In genomic region chr11:77470504-77470903, GRCh38 we compare ENCODE assay signal across 14 cellular contexts. TPM values are rescaled to one million over a fixed set of nuclear protein-coding genes. Genes with fewer than 3 reads are reported as not detected.
A peak's percentile ranks its signal among the peaks of the same experiment; 100 is the strongest.
DNase-seq lines count a peak whose midpoint lies in the region; ATAC-seq and TF ChIP-seq lines count a peak whose summit lies in the region.
"Had no signal": no experiment of that assay in that cellular context is flagged by ENCODE, and none has a peak within 500 bp of the region (broad histone marks: within the 10 kb centered on the region; RNA-seq: fewer than 3 reads in every experiment).

No MANE protein-coding gene starts in this region.

- WGBS in transverse colon (ENCODE audit: low coverage in 1 of 2), 2 donors, result 47 to 54% methylated on average over 2 of the region's 2 CpGs

- H3K36me3 Mint-ChIP-seq in activated CD8-positive, alpha-beta T cell treated with anti-CD3 and anti-CD28 coated beads, Interleukin-2, amount 10 ng/mL, durations not matched to agents 7 days and 5 days (ENCODE audit: low read depth), result no peaks in the 10 kb centered on the region
- H3K36me3 Mint-ChIP-seq in activated CD8-positive, alpha-beta T cell treated with anti-CD3 and anti-CD28 coated beads for 36 hours (ENCODE audit: low read depth), result no peaks in the 10 kb centered on the region
- no peaks in the 10 kb centered on the region for H3K36me3 Mint-ChIP-seq in WTC11

- CTCF ChIA-PET in activated CD8-positive, alpha-beta T cell treated with anti-CD3 and anti-CD28 coated beads, Interleukin-2, amount 10 ng/mL, durations not matched to agents 7 days and 5 days (lab: Charles Lee), result interaction anchor here (0.7 to 3.1 kb wide), 15 partner anchors 9 to 379 kb away, joined by 3 to 46 read pairs (median 4); no protein-coding TSS in a partner anchor
- CTCF ChIA-PET in activated CD8-positive, alpha-beta T cell treated with anti-CD3 and anti-CD28 coated beads for 36 hours (lab: Charles Lee), result interaction anchor here (0.7 to 2.6 kb wide), 10 partner anchors 9 to 185 kb away, joined by 3 to 8 read pairs (median 4); no protein-coding TSS in a partner anchor
- CTCF ChIA-PET in WTC11 (lab: Charles Lee), result interaction anchor here (0.6 to 3.0 kb wide), 17 partner anchors 9 to 274 kb away, joined by 3 to 28 read pairs (median 6); partner anchors contain the start of gene AQP11

- peak overlapping the region; percentile 89 to 94 (median 91) for H3K27ac ChIP-seq in transverse colon
- H3K27ac ChIP-seq: A549, epithelial cell of prostate, SJSA1, tibial nerve had no signal

- H3K9me3 ChIP-seq in transverse colon, result no peaks in the 10 kb centered on the region
- H3K9me3 ChIP-seq: A549, SJSA1, tibial nerve had no signal

- ATAC-seq in activated CD8-positive, alpha-beta T cell treated with anti-CD3 and anti-CD28 coated beads, Interleukin-2, amount 10 ng/mL, durations not matched to agents 7 days and 5 days, result no peak
- ATAC-seq in activated CD8-positive, alpha-beta T cell treated with anti-CD3 and anti-CD28 coated beads for 36 hours, result no peak
- peak; percentile 46 for ATAC-seq in HG03103 (IDR thresholded peaks at IDR 0.05; ENCODE audit: low read depth, unreplicated experiment)
- peak; percentile 3; the same call in 1 of the 2 replicates for ATAC-seq in WTC11
- no peak for ATAC-seq in stimulated activated naive CD8-positive, alpha-beta T cell treated with anti-CD3 and anti-CD28 coated beads, Interleukin-15, amount 100 ng/mL, for 72 hours
- ATAC-seq: A549 had no signal

- intact Hi-C loops in activated CD8-positive, alpha-beta T cell treated with anti-CD3 and anti-CD28 coated beads for 36 hours (cut with micrococcal nuclease), result no loop called here
- intact Hi-C loops in transverse colon (cut with DNase I; ENCODE audit: low total_unique reads), result no loop called here

- peaks cover 29% of the 10 kb centered on the region for H3K27me3 Mint-ChIP-seq in activated CD8-positive, alpha-beta T cell treated with anti-CD3 and anti-CD28 coated beads, Interleukin-2, amount 10 ng/mL, durations not matched to agents 7 days and 5 days (ENCODE audit: low read depth)
- peaks cover 14% of the 10 kb centered on the region for H3K27me3 Mint-ChIP-seq in activated CD8-positive, alpha-beta T cell treated with anti-CD3 and anti-CD28 coated beads for 36 hours
- H3K27me3 Mint-ChIP-seq in WTC11 (ENCODE audit: low read depth), result no peaks in the 10 kb centered on the region; the same call in 1 of the 2 replicates
- H3K27me3 Mint-ChIP-seq in stimulated activated naive CD8-positive, alpha-beta T cell treated with anti-CD3 and anti-CD28 coated beads, Interleukin-15, amount 100 ng/mL, for 72 hours, result peaks cover 7% of the 10 kb centered on the region

- H3K4me3 Mint-ChIP-seq in activated CD8-positive, alpha-beta T cell treated with anti-CD3 and anti-CD28 coated beads, Interleukin-2, amount 10 ng/mL, durations not matched to agents 7 days and 5 days, result peak overlapping the region; percentile 15
- no peak overlapping the region for H3K4me3 Mint-ChIP-seq in activated CD8-positive, alpha-beta T cell treated with anti-CD3 and anti-CD28 coated beads for 36 hours
- H3K4me3 Mint-ChIP-seq in WTC11, result peak overlapping the region; percentile 90
- no peak overlapping the region for H3K4me3 Mint-ChIP-seq in stimulated activated naive CD8-positive, alpha-beta T cell treated with anti-CD3 and anti-CD28 coated beads, Interleukin-15, amount 100 ng/mL, for 72 hours

- no peak for TF ChIP-seq CTCF in activated CD8-positive, alpha-beta T cell treated with anti-CD3 and anti-CD28 coated beads for 36 hours (IDR thresholded peaks at IDR 0.05)
- TF ChIP-seq CTCF in WTC11 (IDR thresholded peaks at IDR 0.05) (no peak), transverse colon (IDR thresholded peaks at IDR 0.05) (no peak)

- H3K4me3 ChIP-seq in transverse colon, result no peak overlapping the region
- H3K4me3 ChIP-seq: A549, SJSA1, tibial nerve had no signal

- peaks cover 5 to 63% (median 38%) of the 10 kb centered on the region in 4 donors for H3K4me1 ChIP-seq in transverse colon
- H3K4me1 ChIP-seq: SJSA1 had no signal

- no peaks in the 10 kb centered on the region for H3K36me3 ChIP-seq in transverse colon
- H3K36me3 ChIP-seq: SJSA1, tibial nerve had no signal

- in situ Hi-C loops in transverse colon (cut with MboI; ENCODE audit: low pct_ligation_motif_present in 1 of 4, low pct_unique_long_range_greater_than_20kb in 1 of 4, low sequenced_read_pairs in 3 of 4), result no loop called here

- POLR2A ChIA-PET in activated CD8-positive, alpha-beta T cell treated with anti-CD3 and anti-CD28 coated beads, Interleukin-2, amount 10 ng/mL, durations not matched to agents 7 days and 5 days (lab: Charles Lee), result interaction anchor here (1.6 kb wide), 1 partner anchor 59 kb away, joined by 6 read pairs; no protein-coding TSS in a partner anchor
- POLR2A ChIA-PET in activated CD8-positive, alpha-beta T cell treated with anti-CD3 and anti-CD28 coated beads for 36 hours (lab: Charles Lee), result interaction anchor here (0.7 to 1.0 kb wide), 2 partner anchors 13 to 59 kb away, joined by 3 read pairs; no protein-coding TSS in a partner anchor
- POLR2A ChIA-PET in WTC11 (lab: Charles Lee), result interaction anchor here (1.0 to 1.6 kb wide), 2 partner anchors 21 to 58 kb away, joined by 3 to 4 read pairs; no protein-coding TSS in a partner anchor

- DNase-seq in activated CD8-positive, alpha-beta T cell treated with anti-CD3 and anti-CD28 coated beads, Interleukin-2, amount 10 ng/mL, durations not matched to agents 7 days and 5 days, result no peak
- DNase-seq in activated CD8-positive, alpha-beta T cell treated with anti-CD3 and anti-CD28 coated beads for 36 hours, result no peak
- DNase-seq in WTC11 (ENCODE audit: low spot score) (no peak), transverse colon (no peak), midbrain (lab: John Stamatoyannopoulos, UW) (no peak)
- no peak for DNase-seq in stimulated activated CD4-positive, alpha-beta T cell treated with anti-CD3 and anti-CD28 coated beads, Interleukin-4, amount 100 ng/mL, for 4 hours
- DNase-seq in stimulated activated naive CD8-positive, alpha-beta T cell treated with anti-CD3 and anti-CD28 coated beads, Interleukin-15, amount 100 ng/mL, for 72 hours, result no peak
- DNase-seq: aorta, NCI-H2227 treated with DMSO at 0.1 percent for 48 hours had no signal

- H3K27ac Mint-ChIP-seq in activated CD8-positive, alpha-beta T cell treated with anti-CD3 and anti-CD28 coated beads, Interleukin-2, amount 10 ng/mL, durations not matched to agents 7 days and 5 days, result peak overlapping the region; percentile 7
- no peak overlapping the region for H3K27ac Mint-ChIP-seq in activated CD8-positive, alpha-beta T cell treated with anti-CD3 and anti-CD28 coated beads for 36 hours
- H3K27ac Mint-ChIP-seq in WTC11, result peak overlapping the region; percentile 96
- H3K27ac Mint-ChIP-seq in stimulated activated naive CD8-positive, alpha-beta T cell treated with anti-CD3 and anti-CD28 coated beads, Interleukin-15, amount 100 ng/mL, for 72 hours, result no peak overlapping the region

- no peak for TF ChIP-seq EP300 in transverse colon (IDR thresholded peaks at IDR 0.05; ENCODE audit: low read depth)

- no peaks in the 10 kb centered on the region for H3K9me3 Mint-ChIP-seq in activated CD8-positive, alpha-beta T cell treated with anti-CD3 and anti-CD28 coated beads, Interleukin-2, amount 10 ng/mL, durations not matched to agents 7 days and 5 days (ENCODE audit: insufficient read depth)
- H3K9me3 Mint-ChIP-seq in activated CD8-positive, alpha-beta T cell treated with anti-CD3 and anti-CD28 coated beads for 36 hours, result no peaks in the 10 kb centered on the region
- H3K9me3 Mint-ChIP-seq in WTC11, result no peaks in the 10 kb centered on the region
- no peaks in the 10 kb centered on the region for H3K9me3 Mint-ChIP-seq in stimulated activated naive CD8-positive, alpha-beta T cell treated with anti-CD3 and anti-CD28 coated beads, Interleukin-15, amount 100 ng/mL, for 72 hours

- TF ChIP-seq POLR2A in transverse colon (IDR thresholded peaks at IDR 0.05), result no peak

- H3K27me3 ChIP-seq in transverse colon, result no peaks in the 10 kb centered on the region
- H3K27me3 ChIP-seq: SJSA1, tibial nerve had no signal

- peaks cover 34% of the 10 kb centered on the region for H3K4me1 Mint-ChIP-seq in activated CD8-positive, alpha-beta T cell treated with anti-CD3 and anti-CD28 coated beads, Interleukin-2, amount 10 ng/mL, durations not matched to agents 7 days and 5 days (ENCODE audit: low read depth)
- H3K4me1 Mint-ChIP-seq in activated CD8-positive, alpha-beta T cell treated with anti-CD3 and anti-CD28 coated beads for 36 hours (ENCODE audit: low read depth), result peaks cover 17% of the 10 kb centered on the region
- H3K4me1 Mint-ChIP-seq in WTC11, result peaks cover 77% of the 10 kb centered on the region
- H3K4me1 Mint-ChIP-seq in stimulated activated naive CD8-positive, alpha-beta T cell treated with anti-CD3 and anti-CD28 coated beads, Interleukin-15, amount 100 ng/mL, for 72 hours, result peaks cover 20% of the 10 kb centered on the region

TF ChIP-seq in WTC11, 78 proteins besides CTCF, POLR2A, EP300 and RAD21:
- TF ChIP-seq ZNF416 (CRISPR knock-in tag; IDR thresholded peaks at IDR 0.05) (no peak), FOXP4 (CRISPR knock-in tag; IDR thresholded peaks at IDR 0.05) (peak; percentile 28; the same call in 1 of the 2 replicates)

RNA-seq across cellular contexts. Expression of gene PAK1, which starts 3.4 kb away (rescaled TPM):
- total RNA-seq in activated CD8-positive, alpha-beta T cell treated with anti-CD3 and anti-CD28 coated beads, Interleukin-2, amount 10 ng/mL, durations not matched to agents 7 days and 5 days, result 10 to 100 TPM; 85.7 to 91.5 TPM
- total RNA-seq in activated CD8-positive, alpha-beta T cell treated with anti-CD3 and anti-CD28 coated beads for 36 hours, result 10 to 100 TPM; 43.8 to 49.9 TPM
- total RNA-seq in WTC11 (2021) (160 to 191 TPM (median 166 TPM) in 3 replicates), transverse colon (100 to 1,000 TPM; 104 to 222 (median 128) TPM)

Comparison
In these comparisons a context has a peak if more than half of its experiments do, and no peak if none do; other contexts are left out.
1. H3K27ac Mint-ChIP-seq: peak in activated CD8-positive, alpha-beta T cell treated with anti-CD3 and anti-CD28 coated beads, Interleukin-2, amount 10 ng/mL, durations not matched to agents 7 days and 5 days (single experiment) and WTC11 (single experiment); none in activated CD8-positive, alpha-beta T cell treated with anti-CD3 and anti-CD28 coated beads for 36 hours (single experiment) and stimulated activated naive CD8-positive, alpha-beta T cell treated with anti-CD3 and anti-CD28 coated beads, Interleukin-15, amount 100 ng/mL, for 72 hours (0 of 2).
2. H3K4me3 Mint-ChIP-seq: peak in activated CD8-positive, alpha-beta T cell treated with anti-CD3 and anti-CD28 coated beads, Interleukin-2, amount 10 ng/mL, durations not matched to agents 7 days and 5 days (single experiment) and WTC11 (single experiment); none in activated CD8-positive, alpha-beta T cell treated with anti-CD3 and anti-CD28 coated beads for 36 hours (single experiment) and stimulated activated naive CD8-positive, alpha-beta T cell treated with anti-CD3 and anti-CD28 coated beads, Interleukin-15, amount 100 ng/mL, for 72 hours (0 of 2).
3. ATAC-seq: peak in HG03103 (single experiment) and WTC11 (single experiment); none in activated CD8-positive, alpha-beta T cell treated with anti-CD3 and anti-CD28 coated beads, Interleukin-2, amount 10 ng/mL, durations not matched to agents 7 days and 5 days (single experiment), activated CD8-positive, alpha-beta T cell treated with anti-CD3 and anti-CD28 coated beads for 36 hours (single experiment) and stimulated activated naive CD8-positive, alpha-beta T cell treated with anti-CD3 and anti-CD28 coated beads, Interleukin-15, amount 100 ng/mL, for 72 hours (single experiment).